In the genomic region with DNA sequence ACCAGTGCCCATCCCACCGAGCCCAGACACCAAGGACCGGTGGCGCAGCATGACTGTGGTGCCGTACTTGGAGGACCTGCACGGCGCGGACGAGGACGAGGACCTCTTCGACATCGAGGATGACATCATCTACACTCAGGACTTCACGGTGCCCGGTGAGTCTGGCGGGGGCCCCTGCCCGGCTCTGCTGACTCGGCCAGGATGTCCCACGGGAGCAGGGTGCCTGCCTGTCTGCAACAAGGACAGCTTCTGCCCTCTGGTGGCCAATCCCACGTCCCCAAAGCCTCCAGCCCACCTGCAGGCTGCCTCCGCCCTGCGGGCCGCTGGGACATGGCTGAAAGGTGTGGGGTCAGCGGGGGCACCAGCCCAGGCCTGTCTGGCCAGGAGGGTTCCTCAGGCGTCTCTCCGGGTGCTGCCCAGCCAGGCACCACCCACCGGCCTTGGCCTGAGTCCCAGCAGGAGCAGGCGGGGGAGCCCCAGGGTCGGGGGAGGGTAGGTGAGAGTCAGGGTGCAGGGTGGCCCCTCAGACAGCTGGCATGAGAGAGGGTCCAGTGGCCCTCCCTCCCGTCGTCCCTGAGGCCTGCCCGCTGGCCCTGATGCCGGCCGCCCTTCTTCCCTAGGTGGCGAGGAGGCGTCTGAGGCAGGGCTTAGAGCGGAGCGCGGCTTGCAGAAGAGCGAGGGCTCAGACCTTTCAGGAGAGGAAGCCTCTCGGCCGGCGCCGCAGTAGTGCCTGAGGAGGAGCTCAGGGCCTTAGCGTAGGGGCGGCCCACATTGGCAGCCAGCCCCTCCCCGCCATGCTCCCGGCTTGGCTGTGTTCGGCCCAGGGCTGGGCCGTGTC, we compare ENCODE assay signal across 8 cellular contexts. TPM values are rescaled to one million over a fixed set of nuclear protein-coding genes. Genes with fewer than 3 reads are reported as not detected.
A peak's percentile ranks its signal among the peaks of the same experiment; 100 is the strongest.
DNase-seq lines count a peak whose midpoint lies in the region; ATAC-seq and TF ChIP-seq lines count a peak whose summit lies in the region.
"Had no signal": no experiment of that assay in that cellular context is flagged by ENCODE, and none has a peak within 500 bp of the region (broad histone marks: within the 10 kb centered on the region; RNA-seq: fewer than 3 reads in every experiment).

No MANE protein-coding gene starts in this region.

- H3K36me3 ChIP-seq in GM06990 (ENCODE audit: control insufficient read depth, insufficient read depth, low read length) (peaks cover 24% of the 10 kb centered on the region), Karpas-422 (ENCODE audit: insufficient read depth, low read length) (no peaks in the 10 kb centered on the region), neural progenitor cell (no peaks in the 10 kb centered on the region)

- H3K4me1 Mint-ChIP-seq in chondrocyte (ENCODE audit: low read depth) (no peaks in the 10 kb centered on the region), neural progenitor cell (peaks cover under 1% of the 10 kb centered on the region)
- no peaks in the 10 kb centered on the region for H3K4me1 Mint-ChIP-seq in activated T-helper 1 cell treated with anti-CD3 and anti-CD28 coated beads, Interleukin-12 subunit alpha, Interleukin-12 subunit beta, Interleukin-2, Interleukin-4 antibody, amounts not matched to agents 30 ng/mL and 10 ng/mL and 1 ng/mL, durations not matched to agents 14 hours and 24 hours and 36 hours (ENCODE audit: low read depth)

- H3K9me3 ChIP-seq in Karpas-422 (ENCODE audit: low read length): no peaks in the 10 kb centered on the region
- H3K9me3 ChIP-seq in neural progenitor cell (ENCODE audit: low read depth): no peaks in the 10 kb centered on the region

- intact Hi-C loops in activated T-helper 1 cell treated with anti-CD3 and anti-CD28 coated beads, Interleukin-12 subunit alpha, Interleukin-12 subunit beta, Interleukin-2, Interleukin-4 antibody, amounts not matched to agents 30 ng/mL and 10 ng/mL and 1 ng/mL, durations not matched to agents 14 hours and 24 hours and 36 hours (cut with micrococcal nuclease): no loop called here

- H3K27me3 Mint-ChIP-seq in chondrocyte (ENCODE audit: low read depth) (no peaks in the 10 kb centered on the region), neural progenitor cell (ENCODE audit: insufficient read depth, low read depth) (no peaks in the 10 kb centered on the region)
- no peaks in the 10 kb centered on the region for H3K27me3 Mint-ChIP-seq in activated T-helper 1 cell treated with anti-CD3 and anti-CD28 coated beads, Interleukin-12 subunit alpha, Interleukin-12 subunit beta, Interleukin-2, Interleukin-4 antibody, amounts not matched to agents 30 ng/mL and 10 ng/mL and 1 ng/mL, durations not matched to agents 14 hours and 24 hours and 36 hours (ENCODE audit: insufficient read depth)

- H3K27me3 ChIP-seq in GM06990 (replicated peaks; ENCODE audit: control insufficient read depth, insufficient read depth, low read length) (no peaks in the 10 kb centered on the region), Karpas-422 (ENCODE audit: low read length) (no peaks in the 10 kb centered on the region), neural progenitor cell (no peaks in the 10 kb centered on the region)

- TF ChIP-seq CTCF in GM06990 (IDR thresholded peaks at IDR 0.05; ENCODE audit: insufficient read depth, low read length, poor library complexity, severe bottlenecking) (peak; percentile 55), chondrocyte (IDR thresholded peaks at IDR 0.05) (peak; percentile 69), neural progenitor cell (IDR thresholded peaks at IDR 0.05) (peak; percentile 60)

- H3K27ac ChIP-seq in Karpas-422 (ENCODE audit: low read length) (no peak overlapping the region), neural progenitor cell (no peak overlapping the region)

- ATAC-seq in GM18520 (IDR thresholded peaks at IDR 0.05; ENCODE audit: unreplicated experiment): no peak

- H3K27ac Mint-ChIP-seq in chondrocyte (ENCODE audit: unreplicated experiment) (no peak overlapping the region), neural progenitor cell (no peak overlapping the region)
- no peak overlapping the region for H3K27ac Mint-ChIP-seq in activated T-helper 1 cell treated with anti-CD3 and anti-CD28 coated beads, Interleukin-12 subunit alpha, Interleukin-12 subunit beta, Interleukin-2, Interleukin-4 antibody, amounts not matched to agents 30 ng/mL and 10 ng/mL and 1 ng/mL, durations not matched to agents 14 hours and 24 hours and 36 hours

- H3F3A ChIP-seq in neural progenitor cell (ENCODE audit: low read depth): peaks cover 4% of the 10 kb centered on the region

- H3K36me3 Mint-ChIP-seq in chondrocyte (ENCODE audit: low read depth) (no peaks in the 10 kb centered on the region), neural progenitor cell (peaks cover 2% of the 10 kb centered on the region)
- no peaks in the 10 kb centered on the region for H3K36me3 Mint-ChIP-seq in activated T-helper 1 cell treated with anti-CD3 and anti-CD28 coated beads, Interleukin-12 subunit alpha, Interleukin-12 subunit beta, Interleukin-2, Interleukin-4 antibody, amounts not matched to agents 30 ng/mL and 10 ng/mL and 1 ng/mL, durations not matched to agents 14 hours and 24 hours and 36 hours (ENCODE audit: low read depth)

- H3K9me3 Mint-ChIP-seq in chondrocyte (ENCODE audit: low read depth) (no peaks in the 10 kb centered on the region), neural progenitor cell (no peaks in the 10 kb centered on the region)
- no peaks in the 10 kb centered on the region for H3K9me3 Mint-ChIP-seq in activated T-helper 1 cell treated with anti-CD3 and anti-CD28 coated beads, Interleukin-12 subunit alpha, Interleukin-12 subunit beta, Interleukin-2, Interleukin-4 antibody, amounts not matched to agents 30 ng/mL and 10 ng/mL and 1 ng/mL, durations not matched to agents 14 hours and 24 hours and 36 hours

- H3K4me3 ChIP-seq in GM06990 (replicated peaks; ENCODE audit: low read depth, low read length) (no peak overlapping the region), Karpas-422 (ENCODE audit: low read length) (no peak overlapping the region), neural progenitor cell (no peak overlapping the region)

- H3K4me1 ChIP-seq in Karpas-422 (ENCODE audit: low read length) (peaks cover 15% of the 10 kb centered on the region), neural progenitor cell (no peaks in the 10 kb centered on the region)

- peaks cover 10% of the 10 kb centered on the region; the same call in 1 of the 2 replicates for H3K79me2 ChIP-seq in Karpas-422 (ENCODE audit: low read length)
- peaks cover 12% of the 10 kb centered on the region for H3K79me2 ChIP-seq in neural progenitor cell (ENCODE audit: low read depth)

- H2AFZ ChIP-seq in Karpas-422 (ENCODE audit: low read length): no peak overlapping the region
- H2AFZ ChIP-seq in neural progenitor cell (replicated peaks): no peak overlapping the region

- H3K9me2 ChIP-seq in Karpas-422 (replicated peaks; ENCODE audit: insufficient read depth, low read length): no peaks in the 10 kb centered on the region

- H4K20me1 ChIP-seq in Karpas-422 (ENCODE audit: insufficient read depth, low read depth, low read length) (peaks cover 6% of the 10 kb centered on the region; the same call in 1 of the 2 replicates), neural progenitor cell (ENCODE audit: low read depth) (peaks cover 50% of the 10 kb centered on the region)

- H3K4me2 ChIP-seq in Karpas-422 (ENCODE audit: low read depth, low read length, poor library complexity, severe bottlenecking) (no peak overlapping the region), neural progenitor cell (no peak overlapping the region)

- H3K4me3 Mint-ChIP-seq in chondrocyte (ENCODE audit: unreplicated experiment) (no peak overlapping the region), neural progenitor cell (no peak overlapping the region)
- no peak overlapping the region for H3K4me3 Mint-ChIP-seq in activated T-helper 1 cell treated with anti-CD3 and anti-CD28 coated beads, Interleukin-12 subunit alpha, Interleukin-12 subunit beta, Interleukin-2, Interleukin-4 antibody, amounts not matched to agents 30 ng/mL and 10 ng/mL and 1 ng/mL, durations not matched to agents 14 hours and 24 hours and 36 hours

- H3K9ac ChIP-seq in Karpas-422 (ENCODE audit: low read length) (no peak overlapping the region), neural progenitor cell (no peak overlapping the region)

- no peak for DNase-seq in GM06990 (ENCODE audit: extremely low read depth, insufficient read length)
- DNase-seq in Karpas-422: peak; percentile 84
- no peak for DNase-seq in chondrocyte (ENCODE audit: low spot score)
- DNase-seq in neural progenitor cell (ENCODE audit: low spot score): peak; percentile 66
- DNase-seq in activated T-helper 1 cell treated with anti-CD3 and anti-CD28 coated beads, Interleukin-12 subunit alpha, Interleukin-12 subunit beta, Interleukin-2, Interleukin-4 antibody, amounts not matched to agents 30 ng/mL and 10 ng/mL and 1 ng/mL, durations not matched to agents 14 hours and 24 hours and 36 hours (ENCODE audit: low spot score): no peak
- no peak for DNase-seq in HuH-7 (ENCODE audit: low spot score)
- DNase-seq: NCI-H2081 treated with DMSO at 0.1 percent for 48 hours had no signal

RNA-seq across cellular contexts. Expression of a gene that starts 14.6 kb away (rescaled TPM):
- 1.6 and 4.1 TPM in 2 replicates for total RNA-seq in Karpas-422 (2014; rRNA removed; shearing (Covaris generic); ENCODE audit: low replicate concordance)
- total RNA-seq in chondrocyte (4.8 to 9.0 TPM (median 7.6 TPM) in 3 replicates), neural progenitor cell (ENCODE audit: low replicate concordance) (1.2 and 17.8 TPM in 2 replicates)
- total RNA-seq in activated T-helper 1 cell treated with anti-CD3 and anti-CD28 coated beads, Interleukin-12 subunit alpha, Interleukin-12 subunit beta, Interleukin-2, Interleukin-4 antibody, amounts not matched to agents 30 ng/mL and 10 ng/mL and 1 ng/mL, durations not matched to agents 14 hours and 24 hours and 36 hours: 1.5 and 1.8 TPM in 2 replicates

RNA-seq across cellular contexts. Expression of a gene that starts 17.7 kb away (rescaled TPM):
- total RNA-seq in Karpas-422 (2014; rRNA removed; shearing (Covaris generic); ENCODE audit: low replicate concordance): 40.3 and 102 TPM in 2 replicates
- 41.1 to 44.5 TPM (median 42.3 TPM) in 3 replicates for total RNA-seq in chondrocyte
- 27.4 and 67.3 TPM in 2 replicates for total RNA-seq in neural progenitor cell (ENCODE audit: low replicate concordance)
- total RNA-seq in activated T-helper 1 cell treated with anti-CD3 and anti-CD28 coated beads, Interleukin-12 subunit alpha, Interleukin-12 subunit beta, Interleukin-2, Interleukin-4 antibody, amounts not matched to agents 30 ng/mL and 10 ng/mL and 1 ng/mL, durations not matched to agents 14 hours and 24 hours and 36 hours: 69.6 and 71.3 TPM in 2 replicates

RNA-seq across cellular contexts. Expression of a gene that starts 18.3 kb away (rescaled TPM):
- total RNA-seq in Karpas-422 (2014; rRNA removed; shearing (Covaris generic); ENCODE audit: low replicate concordance): 64.3 and 110 TPM in 2 replicates
- total RNA-seq in chondrocyte (110 to 125 TPM (median 122 TPM) in 3 replicates), neural progenitor cell (ENCODE audit: low replicate concordance) (7.1 and 52.0 TPM in 2 replicates)
- 234 and 239 TPM in 2 replicates for total RNA-seq in activated T-helper 1 cell treated with anti-CD3 and anti-CD28 coated beads, Interleukin-12 subunit alpha, Interleukin-12 subunit beta, Interleukin-2, Interleukin-4 antibody, amounts not matched to agents 30 ng/mL and 10 ng/mL and 1 ng/mL, durations not matched to agents 14 hours and 24 hours and 36 hours

RNA-seq across cellular contexts. Expression of a gene that starts 25.1 kb away (rescaled TPM):
- total RNA-seq in Karpas-422 (2014; rRNA removed; shearing (Covaris generic); ENCODE audit: low replicate concordance): 21.4 and 40.5 TPM in 2 replicates
- total RNA-seq in chondrocyte (64.5 to 75.3 TPM (median 68.3 TPM) in 3 replicates), neural progenitor cell (ENCODE audit: low replicate concordance) (16.1 and 51.3 TPM in 2 replicates)
- total RNA-seq in activated T-helper 1 cell treated with anti-CD3 and anti-CD28 coated beads, Interleukin-12 subunit alpha, Interleukin-12 subunit beta, Interleukin-2, Interleukin-4 antibody, amounts not matched to agents 30 ng/mL and 10 ng/mL and 1 ng/mL, durations not matched to agents 14 hours and 24 hours and 36 hours: 87.6 and 91.6 TPM in 2 replicates

RNA-seq across cellular contexts. Expression of a gene that starts 45.9 kb away (rescaled TPM):
- 141 and 291 TPM in 2 replicates for total RNA-seq in Karpas-422 (2014; rRNA removed; shearing (Covaris generic); ENCODE audit: low replicate concordance)
- 295 to 320 TPM (median 303 TPM) in 3 replicates for total RNA-seq in chondrocyte
- 395 and 737 TPM in 2 replicates for total RNA-seq in neural progenitor cell (ENCODE audit: low replicate concordance)
- 245 and 256 TPM in 2 replicates for total RNA-seq in activated T-helper 1 cell treated with anti-CD3 and anti-CD28 coated beads, Interleukin-12 subunit alpha, Interleukin-12 subunit beta, Interleukin-2, Interleukin-4 antibody, amounts not matched to agents 30 ng/mL and 10 ng/mL and 1 ng/mL, durations not matched to agents 14 hours and 24 hours and 36 hours

Comparison
In these comparisons a context has a peak if more than half of its experiments do, and no peak if none do; other contexts are left out.
1. DNase-seq: peak in Karpas-422 (single experiment) and neural progenitor cell (single experiment); none in GM06990 (single experiment), chondrocyte (single experiment), activated T-helper 1 cell treated with anti-CD3 and anti-CD28 coated beads, Interleukin-12 subunit alpha, Interleukin-12 subunit beta, Interleukin-2, Interleukin-4 antibody, amounts not matched to agents 30 ng/mL and 10 ng/mL and 1 ng/mL, durations not matched to agents 14 hours and 24 hours and 36 hours (single experiment) and HuH-7 (single experiment).
2. Peak in every context shown above with its lines, with median percentiles within 50 percentile points of each other: CTCF ChIP-seq.